8 cellular contexts compared by ENCODE assay signal in genomic region chr6:57472871-57473362, GRCh38.
DNase-seq lines count a peak whose midpoint lies in the region; ATAC-seq and TF ChIP-seq lines count a peak whose summit lies in the region.
"Not testable (repeated sequence)": the region's sequence is repeated elsewhere in the genome, so short reads cannot be mapped to it uniquely, and the experiment has no call there.

No MANE protein-coding gene starts in this region.

- not testable (repeated sequence) for H3K4me3 ChIP-seq in brain microvascular endothelial cell (ENCODE audit: low read depth, low read length); lung
- H3K4me3 ChIP-seq in skeletal muscle satellite cell (ENCODE audit: low read length): peak overlapping the region; percentile 26

- peak; percentile 42 for DNase-seq in AG08396 (ENCODE audit: low spot score)
- peak; percentile 95 for DNase-seq in GM04503 (ENCODE audit: low read depth)
- DNase-seq in M059J (ENCODE audit: low read depth): peak; percentile 88
- peak; percentile 32 for DNase-seq in RPMI7951 (ENCODE audit: low read depth)
- DNase-seq in brain microvascular endothelial cell: peak; percentile 64
- peak; percentile 99 for DNase-seq in fibroblast of peridontal ligament (ENCODE audit: extremely low read depth)
- DNase-seq in lung (ENCODE audit: low spot score): not testable (repeated sequence)

- TF ChIP-seq CTCF in brain microvascular endothelial cell (IDR thresholded peaks at IDR 0.05; ENCODE audit: low read depth, low read length, missing control alignments); lung (IDR thresholded peaks at IDR 0.05; ENCODE audit: control extremely low read depth, extremely low read depth): not testable (repeated sequence)

- not testable (repeated sequence) for H3K9me3 ChIP-seq in lung (ENCODE audit: control insufficient read depth in 2 of 2, insufficient read depth in 1 of 2, low read length in 1 of 2); skeletal muscle satellite cell (replicated peaks; ENCODE audit: low read length)

- H3K9ac ChIP-seq in skeletal muscle satellite cell (ENCODE audit: low read depth, low read length): peak overlapping the region; percentile 29

- H3K27me3 ChIP-seq in brain microvascular endothelial cell (replicated peaks); lung (ENCODE audit: control insufficient read depth, insufficient read depth); skeletal muscle satellite cell (ENCODE audit: control insufficient read depth, insufficient read depth, low read length): not testable (repeated sequence)

- peak overlapping the region; percentile 50 for H3K27ac ChIP-seq in brain microvascular endothelial cell
- not testable (repeated sequence) for H3K27ac ChIP-seq in lung (ENCODE audit: low read depth in 1 of 2, low read length in 1 of 2)

- peak; percentile 27 for ATAC-seq in lung (ENCODE audit: insufficient read depth, low FRiP score)

- in situ Hi-C loops in brain microvascular endothelial cell (cut with HindIII; ENCODE audit: low pct_ligation_motif_present, low sequenced_read_pairs): not testable (repeated sequence)

- H3K36me3 ChIP-seq in brain microvascular endothelial cell (replicated peaks); lung (ENCODE audit: control insufficient read depth in 2 of 2, insufficient read depth in 2 of 2, low read length in 2 of 2); skeletal muscle satellite cell (ENCODE audit: insufficient read depth, low read length): not testable (repeated sequence)

- WGBS in lung, 2 donors: 62 to 79% methylated on average over 3 of the region's 3 CpGs

- H3K4me2 ChIP-seq in skeletal muscle satellite cell (ENCODE audit: low read length): peak overlapping the region; percentile 64

- not testable (repeated sequence) for H3K4me1 ChIP-seq in lung (ENCODE audit: control insufficient read depth in 2 of 2, insufficient read depth in 2 of 2, low read length in 2 of 2)
- H3K4me1 ChIP-seq in skeletal muscle satellite cell (ENCODE audit: control insufficient read depth, insufficient read depth, low read length): peaks cover 43% of the 10 kb centered on the region
